In the genomic region with DNA sequence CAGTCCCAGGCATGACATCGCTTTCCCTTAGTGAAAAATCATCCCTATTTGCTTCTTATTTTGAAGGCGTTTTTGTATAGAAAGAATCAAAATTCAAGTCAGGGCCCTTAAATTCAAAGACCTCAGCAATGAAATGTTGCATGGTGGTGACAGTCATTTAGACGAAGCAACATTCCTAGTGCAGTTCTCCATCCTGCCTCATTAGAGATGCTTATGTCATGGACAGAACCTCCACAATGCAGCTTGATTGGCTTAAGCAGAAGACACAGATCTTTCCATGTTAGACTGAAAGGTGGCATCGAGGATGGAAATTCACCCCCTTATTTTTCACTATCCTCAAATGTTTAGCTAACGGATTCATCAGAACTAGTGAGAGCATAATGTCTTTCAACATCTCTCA, we compare ENCODE assay signal across 17 cellular contexts. TPM values are rescaled to one million over a fixed set of nuclear protein-coding genes. Genes with fewer than 3 reads are reported as not detected.
DNase-seq lines count a peak whose midpoint lies in the region; ATAC-seq, FAIRE-seq and TF ChIP-seq lines count a peak whose summit lies in the region.
"Had no signal": no experiment of that assay in that cellular context is flagged by ENCODE, and none has a peak within 500 bp of the region (broad histone marks: within the 10 kb centered on the region; RNA-seq: fewer than 3 reads in every experiment).

No MANE protein-coding gene starts in this region.

- no peak for TF ChIP-seq RAD21 in HepG2 (CRISPR knock-in tag; IDR thresholded peaks at IDR 0.05)

- H3K79me1 ChIP-seq in mesendoderm (ENCODE audit: low read length), result no peaks in the 10 kb centered on the region

- intact Hi-C loops in HepG2 (cut with micrococcal nuclease; ENCODE audit: unreplicated experiment) (no loop called here), right lobe of liver (cut with DNase I) (no loop called here)

- H3K56ac ChIP-seq in mesendoderm (ENCODE audit: low read length), result no peak overlapping the region

- TF ChIP-seq POLR2A in HepG2 (IDR thresholded peaks at IDR 0.05; ENCODE audit: insufficient read depth in 1 of 2, low read depth in 2 of 2, low read length in 2 of 2), result no peak
- no peak for TF ChIP-seq POLR2A in right lobe of liver (IDR thresholded peaks at IDR 0.05)

- no peaks in the 10 kb centered on the region for H4K20me1 ChIP-seq in HepG2 (ENCODE audit: insufficient read depth, low read length)

- H3K4me3 ChIP-seq in HepG2 (replicated peaks in 1 of 3; ENCODE audit: insufficient read depth in 1 of 3, low read depth in 2 of 3, low read length in 3 of 3) (no peak overlapping the region), right lobe of liver (no peak overlapping the region), mesendoderm (ENCODE audit: low read length) (no peak overlapping the region)

- H2BK5ac ChIP-seq in mesendoderm (ENCODE audit: low read length), result no peak overlapping the region

- no peak overlapping the region for H3K4ac ChIP-seq in mesendoderm (ENCODE audit: low read depth, low read length)

- no peak overlapping the region for H3K27ac ChIP-seq in HepG2 (ENCODE audit: extremely low read length, insufficient read depth, low read length)
- no peak overlapping the region for H3K27ac ChIP-seq in right lobe of liver
- H3K27ac ChIP-seq in mesendoderm (ENCODE audit: low read depth, low read length), result no peak overlapping the region
- H3K27ac ChIP-seq: KMS-11 had no signal

- H3K27me3 ChIP-seq in HepG2 (ENCODE audit: control insufficient read depth in 1 of 2, insufficient read depth in 2 of 2, low read length in 2 of 2) (no peaks in the 10 kb centered on the region), right lobe of liver (no peaks in the 10 kb centered on the region), mesendoderm (ENCODE audit: insufficient read depth, low read length, poor library complexity) (no peaks in the 10 kb centered on the region)

- no peaks in the 10 kb centered on the region for H3K36me3 ChIP-seq in HepG2 (replicated peaks in 1 of 2; ENCODE audit: control insufficient read depth in 1 of 2, insufficient read depth in 2 of 2, low read length in 2 of 2)
- no peaks in the 10 kb centered on the region for H3K36me3 ChIP-seq in right lobe of liver
- H3K36me3 ChIP-seq in mesendoderm (ENCODE audit: control insufficient read depth, insufficient read depth, low read length), result no peaks in the 10 kb centered on the region

- TF ChIP-seq CTCF in HepG2 (CRISPR knock-in tag; IDR thresholded peaks at IDR 0.05) (no peak), right lobe of liver (IDR thresholded peaks at IDR 0.05) (no peak)

- no TSS peak for BruUV-seq in HepG2 (replicated peaks; lab: Mats Ljungman, UMichigan)

- TF ChIP-seq EP300 in HepG2 (IDR thresholded peaks at IDR 0.05; ENCODE audit: low read depth in 2 of 2, low read length in 2 of 2) (no peak), HepG2 (CRISPR knock-in tag; IDR thresholded peaks at IDR 0.05; ENCODE audit: borderline replicate concordance) (no peak)

- DNase-seq in HepG2 (ENCODE audit: low spot score), result no peak
- no peak for DNase-seq in right lobe of liver
- peak; percentile 34 for DNase-seq in NCI-H69 (lab: John Stamatoyannopoulos, UW)
- peak; percentile 32 for DNase-seq in mesendoderm
- no peak for DNase-seq in DMS53 treated with DMSO at 0.1 percent for 48 hours (lab: John Stamatoyannopoulos, UW; ENCODE audit: unreplicated experiment)
- DNase-seq: ACHN; CD8-positive, alpha-beta memory T cell; GDM1; HCEC 1CT; NCI-H187; NCI-H446; RPMI8226; SHP77 treated with DMSO at 0.1 percent for 48 hours; T-helper 1 cell had no signal

- H3K9ac ChIP-seq in HepG2 (ENCODE audit: insufficient read depth, low read depth, low read length), result no peak overlapping the region
- no peak overlapping the region for H3K9ac ChIP-seq in mesendoderm (ENCODE audit: low read length)
- H3K9ac ChIP-seq: KMS-11 had no signal

- H2AK5ac ChIP-seq in mesendoderm (ENCODE audit: low read length), result no peak overlapping the region

- H3K4me2 ChIP-seq in HepG2 (ENCODE audit: low read depth, low read length), result no peak overlapping the region
- H3K4me2 ChIP-seq in mesendoderm (ENCODE audit: low read length), result no peak overlapping the region
- H3K4me2 ChIP-seq: KMS-11 had no signal

- CTCF ChIA-PET in HepG2 (lab: Yijun Ruan, JAX; ENCODE audit: low intra/inter-chr PET ratio, low total read pairs), result no interaction called here

- ATAC-seq in HepG2 (peak; percentile 54), right lobe of liver (no peak), HG02970 (IDR thresholded peaks at IDR 0.05; ENCODE audit: low FRiP score, unreplicated experiment) (no peak), HG03460 (IDR thresholded peaks at IDR 0.05; ENCODE audit: unreplicated experiment) (no peak)

- in situ Hi-C loops in HepG2 (cut with HindIII; ENCODE audit: extremely low pct_ligation_motif_present, low pct_unique_long_range_greater_than_20kb), result no loop called here

- no peak overlapping the region for H4K8ac ChIP-seq in mesendoderm (ENCODE audit: low read depth, low read length)

- no peak for FAIRE-seq in HepG2 (lab: Jason Lieb, UNC)

- H3K79me2 ChIP-seq in HepG2 (ENCODE audit: insufficient read depth, low read length) (no peaks in the 10 kb centered on the region), mesendoderm (ENCODE audit: control insufficient read depth, insufficient read depth, low read length) (no peaks in the 10 kb centered on the region)

- no peak overlapping the region for H4K5ac ChIP-seq in mesendoderm (ENCODE audit: low read length)

- H3K9me3 ChIP-seq in HepG2 (ENCODE audit: low read length), result no peaks in the 10 kb centered on the region
- H3K9me3 ChIP-seq in right lobe of liver, result no peaks in the 10 kb centered on the region

- H2BK15ac ChIP-seq in mesendoderm (replicated peaks; ENCODE audit: low read depth), result no peak overlapping the region

- no peak overlapping the region for H2AFZ ChIP-seq in HepG2 (ENCODE audit: low read length)

- H3K23ac ChIP-seq in mesendoderm (ENCODE audit: low read length), result no peak overlapping the region

- 26% methylated on average over 4 of the region's 5 CpGs for WGBS in HepG2 (ENCODE audit: low lambda C conversion rate)
- 62% methylated on average over 5 of the region's 5 CpGs for WGBS in right lobe of liver (ENCODE audit: insufficient coverage, low coverage, low lambda C conversion rate, missing lambda C conversion rate)
- no CpG with 5 or more reads among the region's 5 CpGs for WGBS in mesendoderm (ENCODE audit: extremely low coverage, insufficient coverage, low lambda C conversion rate)

- no peak overlapping the region for H2BK120ac ChIP-seq in mesendoderm (ENCODE audit: low read depth, low read length)

- no peaks in the 10 kb centered on the region for H3K4me1 ChIP-seq in HepG2 (ENCODE audit: insufficient read depth, low read length)
- H3K4me1 ChIP-seq in right lobe of liver, result no peaks in the 10 kb centered on the region
- peaks cover 4% of the 10 kb centered on the region for H3K4me1 ChIP-seq in mesendoderm (ENCODE audit: control insufficient read depth, low read depth, low read length)

- no peak overlapping the region for H3K18ac ChIP-seq in mesendoderm (ENCODE audit: low read length)

- POLR2A ChIA-PET in HepG2 (lab: Yijun Ruan, JAX), result interaction anchor here (1.3 kb wide), 1 partner anchor 415 kb away, joined by 3 read pairs; no protein-coding TSS in a partner anchor

RNA-seq across cellular contexts. Expression of gene NRDE2, which starts 12.5 kb away (rescaled TPM):
- 12.5 and 16.9 TPM in 2 replicates for total RNA-seq in HepG2 (2016; rRNA removed; fragmentation: Illumina TruSeq; extraction: Trizol)
- 2.5 and 3.0 TPM in 2 replicates for total RNA-seq in HepG2 (2016; cell fraction: cytosol; rRNA removed; fragmentation: Illumina TruSeq; extraction: Trizol; ENCODE audit: low read depth)
- 14.5 and 15.2 TPM in 2 replicates for total RNA-seq in HepG2 (2016; cell fraction: insoluble cytoplasmic fraction; rRNA removed; fragmentation: Illumina TruSeq; extraction: Trizol)
- 3.4 and 3.9 TPM in 2 replicates for total RNA-seq in HepG2 (2016; cell fraction: membrane; rRNA removed; fragmentation: Illumina TruSeq; extraction: Trizol)
- total RNA-seq in HepG2 (2016; cell fraction: nucleus; rRNA removed; fragmentation: Illumina TruSeq; extraction: Trizol), result 19.1 and 19.5 TPM in 2 replicates
- 5.6 TPM in 2 replicates for polyA plus RNA-seq in HepG2 (2011; rRNA removed)
- polyA plus RNA-seq in HepG2 (2011; cell fraction: cytosol; rRNA removed), result 4.7 and 5.4 TPM in 2 replicates
- polyA plus RNA-seq in HepG2 (2011; cell fraction: nucleus; rRNA removed), result 12.3 and 13.4 TPM in 2 replicates
- polyA plus RNA-seq in HepG2 (2012), result 5.2 and 6.2 TPM in 2 replicates
- polyA plus RNA-seq in HepG2 (2016; cell fraction: cytosol; fragmentation: Illumina TruSeq; extraction: Trizol; ENCODE audit: low read depth), result 0.38 and 0.41 TPM in 2 replicates
- polyA plus RNA-seq in HepG2 (2016; cell fraction: insoluble cytoplasmic fraction; fragmentation: Illumina TruSeq; extraction: Trizol; ENCODE audit: low read depth), result 9.6 and 10.3 TPM in 2 replicates
- 0.86 and 0.92 TPM in 2 replicates for polyA plus RNA-seq in HepG2 (2016; cell fraction: membrane; fragmentation: Illumina TruSeq; extraction: Trizol; ENCODE audit: low read depth)
- polyA plus RNA-seq in HepG2 (2016; cell fraction: nucleus; fragmentation: Illumina TruSeq; extraction: Trizol; ENCODE audit: insufficient read depth, low read depth), result 14.5 and 18.6 TPM in 2 replicates
- 9.4 and 26.4 TPM in 2 replicates for polyA minus RNA-seq in HepG2 (2011; rRNA and poly(A)+ RNA removed; ENCODE audit: low replicate concordance)
- 3.1 and 3.3 TPM in 2 replicates for polyA minus RNA-seq in HepG2 (2011; cell fraction: cytosol; rRNA and poly(A)+ RNA removed)
- 24.8 and 25.6 TPM in 2 replicates for polyA minus RNA-seq in HepG2 (2011; cell fraction: nucleus; rRNA and poly(A)+ RNA removed)
- 10 to 100 TPM in 5 of 6 experiments, 1 to 10 TPM in 1; 7.9 to 16.3 (median 13.8) TPM for total RNA-seq in right lobe of liver
- polyA plus RNA-seq in mesendoderm (2013, experiment 1 of 2), result 6.8 TPM
- polyA plus RNA-seq in mesendoderm (2013, experiment 2 of 2), result 6.9 TPM

RNA-seq across cellular contexts. Expression of gene CALM1, which starts 52.5 kb away (rescaled TPM):
- 238 and 346 TPM in 2 replicates for total RNA-seq in HepG2 (2016; rRNA removed; fragmentation: Illumina TruSeq; extraction: Trizol)
- total RNA-seq in HepG2 (2016; cell fraction: cytosol; rRNA removed; fragmentation: Illumina TruSeq; extraction: Trizol; ENCODE audit: low read depth), result 29.6 and 47.4 TPM in 2 replicates
- total RNA-seq in HepG2 (2016; cell fraction: insoluble cytoplasmic fraction; rRNA removed; fragmentation: Illumina TruSeq; extraction: Trizol), result 242 and 366 TPM in 2 replicates
- total RNA-seq in HepG2 (2016; cell fraction: membrane; rRNA removed; fragmentation: Illumina TruSeq; extraction: Trizol), result 98.2 and 111 TPM in 2 replicates
- 91.7 and 108 TPM in 2 replicates for total RNA-seq in HepG2 (2016; cell fraction: nucleus; rRNA removed; fragmentation: Illumina TruSeq; extraction: Trizol)
- polyA plus RNA-seq in HepG2 (2011; rRNA removed), result 80.5 and 110 TPM in 2 replicates
- 96.0 and 112 TPM in 2 replicates for polyA plus RNA-seq in HepG2 (2011; cell fraction: cytosol; rRNA removed)
- 50.1 and 52.3 TPM in 2 replicates for polyA plus RNA-seq in HepG2 (2011; cell fraction: nucleus; rRNA removed)
- polyA plus RNA-seq in HepG2 (2012), result 119 and 120 TPM in 2 replicates
- 40.5 and 51.9 TPM in 2 replicates for polyA plus RNA-seq in HepG2 (2016; cell fraction: cytosol; fragmentation: Illumina TruSeq; extraction: Trizol; ENCODE audit: low read depth)
- polyA plus RNA-seq in HepG2 (2016; cell fraction: insoluble cytoplasmic fraction; fragmentation: Illumina TruSeq; extraction: Trizol; ENCODE audit: low read depth), result 366 and 395 TPM in 2 replicates
- 92.6 and 101 TPM in 2 replicates for polyA plus RNA-seq in HepG2 (2016; cell fraction: membrane; fragmentation: Illumina TruSeq; extraction: Trizol; ENCODE audit: low read depth)
- 160 and 164 TPM in 2 replicates for polyA plus RNA-seq in HepG2 (2016; cell fraction: nucleus; fragmentation: Illumina TruSeq; extraction: Trizol; ENCODE audit: insufficient read depth, low read depth)
- polyA minus RNA-seq in HepG2 (2011; rRNA and poly(A)+ RNA removed; ENCODE audit: low replicate concordance), result 189 and 213 TPM in 2 replicates
- polyA minus RNA-seq in HepG2 (2011; cell fraction: cytosol; rRNA and poly(A)+ RNA removed), result 93.2 and 109 TPM in 2 replicates
- polyA minus RNA-seq in HepG2 (2011; cell fraction: nucleus; rRNA and poly(A)+ RNA removed), result 128 and 155 TPM in 2 replicates
- 100 to 1,000 TPM; 143 to 207 (median 161) TPM for total RNA-seq in right lobe of liver
- polyA plus RNA-seq in mesendoderm (2013, experiment 1 of 2), result 406 TPM
- polyA plus RNA-seq in mesendoderm (2013, experiment 2 of 2), result 423 TPM

Comparison
In these comparisons a context has a peak if more than half of its experiments do, and no peak if none do; other contexts are left out.
1. DNase-seq: peak in NCI-H69 (single experiment) and mesendoderm (single experiment); none in HepG2 (single experiment), right lobe of liver (0 of 3) and DMS53 treated with DMSO at 0.1 percent for 48 hours (single experiment).